In the genomic region with DNA sequence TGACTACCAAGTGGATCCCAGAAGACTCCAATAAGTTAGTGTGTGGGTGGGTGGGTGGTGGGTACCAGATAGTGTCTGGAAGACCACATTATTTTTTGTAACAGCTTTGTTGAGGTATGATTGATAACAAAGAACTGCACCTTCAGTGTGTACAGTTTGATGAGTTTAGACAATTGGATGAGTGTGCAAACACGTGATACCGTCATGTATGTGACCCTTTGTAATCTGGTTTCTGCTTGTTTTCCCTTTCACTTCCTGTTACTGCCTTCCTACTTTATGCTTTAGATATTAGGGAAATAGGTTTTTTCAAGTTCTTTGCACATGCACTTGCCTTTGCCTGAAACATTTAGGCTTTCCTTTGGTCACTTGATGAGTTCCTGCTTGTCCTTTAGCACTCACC, we compare ENCODE assay signal across 2 cellular contexts.
TF ChIP-seq lines count a peak whose summit lies in the region.

No MANE protein-coding gene starts in this region.

TF ChIP-seq in SK-N-SH treated with all-trans-retinoic acid at 6 μM for 48 hours, 23 proteins besides CTCF, POLR2A, EP300 and RAD21 (continued from another document):
- TF ChIP-seq, protein P1, sequence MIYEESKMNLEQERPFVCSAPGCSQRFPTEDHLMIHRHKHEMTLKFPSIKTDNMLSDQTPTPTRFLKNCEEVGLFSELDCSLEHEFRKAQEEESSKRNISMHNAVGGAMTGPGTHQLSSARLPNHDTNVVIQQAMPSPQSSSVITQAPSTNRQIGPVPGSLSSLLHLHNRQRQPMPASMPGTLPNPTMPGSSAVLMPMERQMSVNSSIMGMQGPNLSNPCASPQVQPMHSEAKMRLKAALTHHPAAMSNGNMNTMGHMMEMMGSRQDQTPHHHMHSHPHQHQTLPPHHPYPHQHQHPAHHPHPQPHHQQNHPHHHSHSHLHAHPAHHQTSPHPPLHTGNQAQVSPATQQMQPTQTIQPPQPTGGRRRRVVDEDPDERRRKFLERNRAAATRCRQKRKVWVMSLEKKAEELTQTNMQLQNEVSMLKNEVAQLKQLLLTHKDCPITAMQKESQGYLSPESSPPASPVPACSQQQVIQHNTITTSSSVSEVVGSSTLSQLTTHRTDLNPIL (CRISPR knock-in tag; IDR thresholded peaks at IDR 0.05; ENCODE audit: low read depth): no peak
- TF ChIP-seq RARB (CRISPR knock-in tag; IDR thresholded peaks at IDR 0.05): no peak

TF ChIP-seq in GM12878, 131 proteins besides CTCF, POLR2A, EP300 and RAD21 (continued from another document):
- TF ChIP-seq POU2F2 (IDR thresholded peaks at IDR 0.05; ENCODE audit: borderline replicate concordance, low read depth, low read length): no peak
- peak; percentile 78 for TF ChIP-seq SPI1 (IDR thresholded peaks at IDR 0.05; ENCODE audit: borderline replicate concordance, insufficient read depth, low read depth, low read length)
- TF ChIP-seq SMARCA5 (IDR thresholded peaks at IDR 0.05): no peak
- TF ChIP-seq SIX5 (IDR thresholded peaks at IDR 0.05; ENCODE audit: low read depth, low read length, severe bottlenecking): no peak
- TF ChIP-seq, protein P2, sequence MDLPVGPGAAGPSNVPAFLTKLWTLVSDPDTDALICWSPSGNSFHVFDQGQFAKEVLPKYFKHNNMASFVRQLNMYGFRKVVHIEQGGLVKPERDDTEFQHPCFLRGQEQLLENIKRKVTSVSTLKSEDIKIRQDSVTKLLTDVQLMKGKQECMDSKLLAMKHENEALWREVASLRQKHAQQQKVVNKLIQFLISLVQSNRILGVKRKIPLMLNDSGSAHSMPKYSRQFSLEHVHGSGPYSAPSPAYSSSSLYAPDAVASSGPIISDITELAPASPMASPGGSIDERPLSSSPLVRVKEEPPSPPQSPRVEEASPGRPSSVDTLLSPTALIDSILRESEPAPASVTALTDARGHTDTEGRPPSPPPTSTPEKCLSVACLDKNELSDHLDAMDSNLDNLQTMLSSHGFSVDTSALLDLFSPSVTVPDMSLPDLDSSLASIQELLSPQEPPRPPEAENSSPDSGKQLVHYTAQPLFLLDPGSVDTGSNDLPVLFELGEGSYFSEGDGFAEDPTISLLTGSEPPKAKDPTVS (IDR thresholded peaks at IDR 0.05; ENCODE audit: low read depth, low read length): no peak
- no peak for TF ChIP-seq CREM (IDR thresholded peaks at IDR 0.05; ENCODE audit: low read depth)
- no peak for TF ChIP-seq FOXK2 (IDR thresholded peaks at IDR 0.05)
- no peak for TF ChIP-seq BACH1 (IDR thresholded peaks at IDR 0.05; ENCODE audit: borderline replicate concordance)
- no peak for TF ChIP-seq CBFB (IDR thresholded peaks at IDR 0.05; ENCODE audit: low read depth)
- peak; percentile 66 to 80; a peak in 3 of 4 replicates for TF ChIP-seq BHLHE40 (IDR thresholded peaks at IDR 0.05; ENCODE audit: borderline replicate concordance in 1 of 2, low read depth in 2 of 2, low read length in 1 of 2)
- TF ChIP-seq, protein P3, sequence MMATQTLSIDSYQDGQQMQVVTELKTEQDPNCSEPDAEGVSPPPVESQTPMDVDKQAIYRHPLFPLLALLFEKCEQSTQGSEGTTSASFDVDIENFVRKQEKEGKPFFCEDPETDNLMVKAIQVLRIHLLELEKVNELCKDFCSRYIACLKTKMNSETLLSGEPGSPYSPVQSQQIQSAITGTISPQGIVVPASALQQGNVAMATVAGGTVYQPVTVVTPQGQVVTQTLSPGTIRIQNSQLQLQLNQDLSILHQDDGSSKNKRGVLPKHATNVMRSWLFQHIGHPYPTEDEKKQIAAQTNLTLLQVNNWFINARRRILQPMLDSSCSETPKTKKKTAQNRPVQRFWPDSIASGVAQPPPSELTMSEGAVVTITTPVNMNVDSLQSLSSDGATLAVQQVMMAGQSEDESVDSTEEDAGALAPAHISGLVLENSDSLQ (IDR thresholded peaks at IDR 0.05): peak; percentile 13; the same call in 1 of the 2 replicates
- TF ChIP-seq RAD51 (IDR thresholded peaks at IDR 0.05): peak; percentile 78
- TF ChIP-seq, protein P4, sequence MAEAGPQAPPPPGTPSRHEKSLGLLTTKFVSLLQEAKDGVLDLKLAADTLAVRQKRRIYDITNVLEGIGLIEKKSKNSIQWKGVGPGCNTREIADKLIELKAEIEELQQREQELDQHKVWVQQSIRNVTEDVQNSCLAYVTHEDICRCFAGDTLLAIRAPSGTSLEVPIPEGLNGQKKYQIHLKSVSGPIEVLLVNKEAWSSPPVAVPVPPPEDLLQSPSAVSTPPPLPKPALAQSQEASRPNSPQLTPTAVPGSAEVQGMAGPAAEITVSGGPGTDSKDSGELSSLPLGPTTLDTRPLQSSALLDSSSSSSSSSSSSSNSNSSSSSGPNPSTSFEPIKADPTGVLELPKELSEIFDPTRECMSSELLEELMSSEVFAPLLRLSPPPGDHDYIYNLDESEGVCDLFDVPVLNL (IDR thresholded peaks at IDR 0.05; ENCODE audit: low read depth, low read length): no peak
- no peak for TF ChIP-seq NR2C1 (IDR thresholded peaks at IDR 0.05)
